In genomic region chr12:56683-57346, GRCh38 we compare ENCODE assay signal across 1 cellular context.
TF ChIP-seq lines count a peak whose summit lies in the region.

No MANE protein-coding gene starts in this region.

TF ChIP-seq in GM12878, 131 proteins besides CTCF, POLR2A, EP300 and RAD21:
- TF ChIP-seq POU2F2 (IDR thresholded peaks at IDR 0.05; ENCODE audit: borderline replicate concordance, low read depth, low read length) (no peak), SPI1 (IDR thresholded peaks at IDR 0.05; ENCODE audit: borderline replicate concordance, insufficient read depth, low read depth, low read length) (peak; percentile 83)
